34 cellular contexts compared by ENCODE assay signal in the genomic region with DNA sequence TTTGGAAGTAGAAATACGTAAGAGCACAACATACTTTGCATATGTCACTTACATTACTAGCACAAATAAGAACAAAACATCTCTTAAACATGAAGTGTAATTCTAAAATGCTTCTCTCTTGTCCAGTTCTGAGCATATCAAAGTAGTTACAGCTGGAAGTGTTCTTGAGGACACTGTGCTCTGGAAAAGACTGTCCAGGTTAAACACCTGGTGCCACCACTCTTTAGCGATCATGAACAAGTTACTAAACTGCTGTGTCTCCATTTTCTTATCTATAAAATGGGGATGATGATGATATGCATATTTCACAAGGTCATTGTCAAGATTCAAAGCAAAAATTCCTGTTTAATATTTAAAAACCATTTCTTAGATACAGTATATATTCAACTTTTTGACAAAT. TPM values are rescaled to one million over a fixed set of nuclear protein-coding genes. Genes with fewer than 3 reads are reported as not detected.
A peak's percentile ranks its signal among the peaks of the same experiment; 100 is the strongest.
DNase-seq lines count a peak whose midpoint lies in the region; ATAC-seq, FAIRE-seq and TF ChIP-seq lines count a peak whose summit lies in the region.
"Had no signal": no experiment of that assay in that cellular context is flagged by ENCODE, and none has a peak within 500 bp of the region (broad histone marks: within the 10 kb centered on the region; RNA-seq: fewer than 3 reads in every experiment).

No MANE protein-coding gene starts in this region.

- H3K23me2 ChIP-seq in H1 (ENCODE audit: low read depth, low read length), result no peaks in the 10 kb centered on the region

- H4K20me1 ChIP-seq in H1 (replicated peaks in 1 of 2; ENCODE audit: control insufficient read depth in 1 of 2, insufficient read depth in 2 of 2, low read length in 2 of 2), result no peaks in the 10 kb centered on the region
- H4K20me1 ChIP-seq: BLaER1 had no signal

- H3K79me1 ChIP-seq in H1 (ENCODE audit: low read depth, low read length), result no peaks in the 10 kb centered on the region

- no peak overlapping the region for H3K18ac ChIP-seq in H1 (ENCODE audit: extremely low read depth, low read length)

- intact Hi-C loops in psoas muscle (cut with DNase I), result loop anchor here (2.0 to 5.0 kb wide), 3 partner anchors 60 to 100 kb away; no protein-coding TSS in a partner anchor
- intact Hi-C loops in transverse colon (cut with DNase I; ENCODE audit: low total_unique reads), result no loop called here

- H3K9me3 ChIP-seq in H1 (ENCODE audit: insufficient read depth in 2 of 2, low read depth in 1 of 2, low read length in 1 of 2), result peaks cover 7 to 9% of the 10 kb centered on the region in 2 experiments
- H3K9me3 ChIP-seq in psoas muscle, result peaks cover 13% of the 10 kb centered on the region
- peaks cover 0 to 8% (median 2%) of the 10 kb centered on the region in 3 donors for H3K9me3 ChIP-seq in skeletal muscle tissue (ENCODE audit: control insufficient read depth in 3 of 3, low read length in 3 of 3)
- H3K9me3 ChIP-seq in transverse colon, result peaks cover 0 to 5% of the 10 kb centered on the region in 2 donors
- H3K9me3 ChIP-seq: BE2C had no signal

- POLR2A ChIA-PET in H1 (lab: Charles Lee; ENCODE audit: partially characterized antibody), result no interaction called here

- TF ChIP-seq POLR2A in H1 (IDR thresholded peaks at IDR 0.05; ENCODE audit: control extremely low read depth in 1 of 2, low read depth in 2 of 2, low read length in 2 of 2), result no peak
- no peak for TF ChIP-seq POLR2A in transverse colon (IDR thresholded peaks at IDR 0.05)

- H2BK20ac ChIP-seq in H1 (ENCODE audit: low read length), result no peak overlapping the region

- no peak overlapping the region for H3K4me2 ChIP-seq in H1 (ENCODE audit: insufficient read depth in 1 of 2, low read depth in 2 of 2, low read length in 2 of 2)
- H3K4me2 ChIP-seq: BLaER1 had no signal

- H3K56ac ChIP-seq in H1 (replicated peaks; ENCODE audit: insufficient read length, low read depth, low read length), result no peak overlapping the region

- H3K27ac ChIP-seq in H1 (ENCODE audit: low read depth, low read length) (no peak overlapping the region), psoas muscle (peak overlapping the region; percentile 82), skeletal muscle tissue (ENCODE audit: low read depth, low read length) (peak overlapping the region; percentile 75), transverse colon (no peak overlapping the region)
- H3K27ac ChIP-seq: BLaER1 had no signal

- no peak overlapping the region for H4K8ac ChIP-seq in H1 (ENCODE audit: extremely low read depth, insufficient read depth, low read length)

- TF ChIP-seq CTCF in H1 (IDR thresholded peaks at IDR 0.05; ENCODE audit: control extremely low read depth in 1 of 3, insufficient read depth in 1 of 3, low read depth in 1 of 3, low read length in 3 of 3) (no peak), psoas muscle (IDR thresholded peaks at IDR 0.05) (no peak), transverse colon (IDR thresholded peaks at IDR 0.05) (no peak)

- H3K27me3 ChIP-seq in H1 (replicated peaks in 1 of 4; ENCODE audit: control insufficient read depth in 3 of 4, extremely low read depth in 1 of 4, insufficient read depth in 3 of 4, low read length in 3 of 4), result no peaks in the 10 kb centered on the region
- H3K27me3 ChIP-seq in psoas muscle (ENCODE audit: insufficient read depth in 3 of 3, low read length in 2 of 3), result no peaks in the 10 kb centered on the region
- H3K27me3 ChIP-seq in skeletal muscle tissue (ENCODE audit: control insufficient read depth in 3 of 3, insufficient read depth in 3 of 3, low read length in 3 of 3), result no peaks in the 10 kb centered on the region
- H3K27me3 ChIP-seq in transverse colon, result no peaks in the 10 kb centered on the region
- H3K27me3 ChIP-seq: BE2C, BLaER1 had no signal

- peak; percentile 7 for FAIRE-seq in H1 (lab: Jason Lieb, UNC)
- FAIRE-seq in frontal cortex (lab: Jason Lieb, UNC), result peak; percentile 15
- FAIRE-seq: A204.1, GM12878, GM12892, GM18507, GM19239 had no signal

- H3K9ac ChIP-seq in H1 (replicated peaks in 1 of 4; ENCODE audit: extremely low read depth in 1 of 4, low read depth in 3 of 4, low read length in 3 of 4) (no peak overlapping the region), skeletal muscle tissue (ENCODE audit: low read depth in 1 of 3, low read length in 3 of 3) (peak overlapping the region; percentile 46 to 78 (median 69))
- H3K9ac ChIP-seq: BLaER1 had no signal

- in situ Hi-C loops in transverse colon (cut with MboI; ENCODE audit: low pct_ligation_motif_present in 1 of 4, low pct_unique_long_range_greater_than_20kb in 1 of 4, low sequenced_read_pairs in 3 of 4), result no loop called here

- H2BK12ac ChIP-seq in H1 (ENCODE audit: low read depth, low read length), result no peak overlapping the region

- H3K36me3 ChIP-seq in H1 (ENCODE audit: control insufficient read depth in 2 of 4, insufficient read depth in 4 of 4, low read length in 3 of 4) (no peaks in the 10 kb centered on the region; a peak in 2 of 8 replicates), psoas muscle (ENCODE audit: insufficient read depth in 1 of 2, low read depth in 1 of 2) (peaks cover 0 to 6% of the 10 kb centered on the region in 2 donors), skeletal muscle tissue (ENCODE audit: control insufficient read depth in 3 of 3, insufficient read depth in 3 of 3, low read length in 3 of 3) (peaks cover 0 to 5% (median 0%) of the 10 kb centered on the region in 3 donors), transverse colon (no peaks in the 10 kb centered on the region)
- H3K36me3 ChIP-seq: BE2C, BLaER1 had no signal

- no peak overlapping the region for H3K4ac ChIP-seq in H1 (replicated peaks; ENCODE audit: insufficient read length, low read depth, low read length)

- no peak overlapping the region for H2AK5ac ChIP-seq in H1 (ENCODE audit: low read depth, low read length)

- ATAC-seq in psoas muscle (peak; percentile 61 to 86 (median 78)), GM21576 (IDR thresholded peaks at IDR 0.05; ENCODE audit: unreplicated experiment) (no peak), GM18519 (IDR thresholded peaks at IDR 0.05; ENCODE audit: low FRiP score, unreplicated experiment) (no peak)
- ATAC-seq: GM12878 had no signal

- no peak for TF ChIP-seq RAD21 in H1 (IDR thresholded peaks at IDR 0.05 in 1 of 2, conservative IDR thresholded peaks at IDR 0.05 in 1 of 2; ENCODE audit: low read depth in 2 of 2, low read length in 2 of 2)

- H3K4me3 ChIP-seq in H1 (ENCODE audit: extremely low read depth in 1 of 4, insufficient read depth in 2 of 4, low read depth in 3 of 4, low read length in 4 of 4) (no peak overlapping the region), psoas muscle (peak overlapping the region; percentile 63), skeletal muscle tissue (ENCODE audit: low read length in 3 of 3) (peak overlapping the region; percentile 49 to 79 (median 74)), transverse colon (no peak overlapping the region)
- H3K4me3 ChIP-seq: BLaER1, GM12878 had no signal

- no peak overlapping the region for H2BK120ac ChIP-seq in H1 (replicated peaks; ENCODE audit: low read depth, low read length)

- WGBS in H1 (ENCODE audit: extremely low coverage in 1 of 2, insufficient coverage in 1 of 2, insufficient read length in 1 of 2, insufficient replicate concordance in 2 of 2, low coverage in 1 of 2, low lambda C conversion rate in 2 of 2, missing lambda C conversion rate in 1 of 2), 2 experiments, result 95% methylated on average over 2 of the region's 2 CpGs; no CpG with 5 or more reads in 1 of the 2 experiments
- 42 to 67% (median 63%) methylated on average over 2 of the region's 2 CpGs for WGBS in psoas muscle, 3 donors
- 84 to 89% methylated on average over 2 of the region's 2 CpGs for WGBS in transverse colon (ENCODE audit: low coverage in 1 of 2), 2 donors

- no peak overlapping the region for H3K14ac ChIP-seq in H1 (ENCODE audit: insufficient read length)

- H2AFZ ChIP-seq in H1 (ENCODE audit: low read length), result peak overlapping the region; percentile 34; the same call in 1 of the 2 replicates

- H2BK15ac ChIP-seq in H1 (ENCODE audit: low read length), result no peak overlapping the region

- CTCF ChIA-PET in H1 (lab: Charles Lee; ENCODE audit: partially characterized antibody), result no interaction called here

- no peaks in the 10 kb centered on the region for H3K79me2 ChIP-seq in H1 (ENCODE audit: control insufficient read depth in 1 of 2, insufficient read depth in 2 of 2, low read length in 2 of 2)

- H2BK5ac ChIP-seq in H1 (ENCODE audit: low read depth, low read length), result no peak overlapping the region

- no peak overlapping the region for H4K91ac ChIP-seq in H1 (replicated peaks; ENCODE audit: insufficient read length, low read length)

- H3K4me1 ChIP-seq in H1 (replicated peaks in 1 of 4; ENCODE audit: control insufficient read depth in 3 of 4, insufficient read depth in 4 of 4, low read length in 3 of 4) (no peaks in the 10 kb centered on the region; a peak in 1 of 7 replicates), psoas muscle (no peaks in the 10 kb centered on the region), skeletal muscle tissue (ENCODE audit: control insufficient read depth in 3 of 3, insufficient read depth in 3 of 3, low read length in 3 of 3) (no peaks in the 10 kb centered on the region), transverse colon (no peaks in the 10 kb centered on the region)
- H3K4me1 ChIP-seq: BE2C, BLaER1 had no signal

- H4K5ac ChIP-seq in H1 (ENCODE audit: insufficient read length, low read depth, low read length), result no peak overlapping the region

- H3K23ac ChIP-seq in H1 (ENCODE audit: insufficient read length), result no peak overlapping the region

- DNase-seq in H1 (ENCODE audit: low read depth in 1 of 2, low spot score in 2 of 2) (no peak), frontal cortex (ENCODE audit: low spot score in 2 of 2) (no peak), psoas muscle (no peak), transverse colon (no peak), NCI-H128 (lab: John Stamatoyannopoulos, UW; ENCODE audit: unreplicated experiment) (no peak)
- DNase-seq: 8988T; ACHN; BE2C; C1 segment of cervical spinal cord; CD4-positive, alpha-beta memory T cell; CD4-positive, CD25-positive, alpha-beta regulatory T cell; CD8-positive, alpha-beta memory T cell; COR-L47; DMS 273 treated with DMSO at 0.1 percent for 48 hours; DMS153; DMS53; DMS79; DND-41; EL; GDM1 had no signal

- TF ChIP-seq EP300 in H1 (IDR thresholded peaks at IDR 0.05; ENCODE audit: borderline replicate concordance in 1 of 2, low read depth in 2 of 2, low read length in 2 of 2), result no peak
- TF ChIP-seq EP300 in transverse colon (IDR thresholded peaks at IDR 0.05; ENCODE audit: low read depth), result no peak

RNA-seq across cellular contexts. Expression of a gene that starts 0.8 kb away (rescaled TPM):
- 0.38 and 0.47 TPM in 2 replicates for total RNA-seq in H1 (2021; fragmentation: NEBNext Ultra II Directional; extraction: Animal tissue kit (Norgen Biotek cat#: 25700))
- 0.15 TPM in 1 of 2 replicates, not detected in the other for polyA plus RNA-seq in H1 (2011; rRNA removed)
- 0.13 TPM for polyA plus RNA-seq in H1 (2011; cell fraction: cytosol; rRNA removed)
- polyA plus RNA-seq in H1 (2011; cell fraction: nucleus; rRNA removed), result not detected
- 0.37 to 0.41 TPM in 2 of 4 replicates, not detected in the others for polyA plus RNA-seq in H1 (2012, experiment 1 of 2)
- polyA plus RNA-seq in H1 (2012, experiment 2 of 2), result not detected
- polyA plus RNA-seq in H1 (2013, experiment 1 of 2), result 0.63 TPM
- polyA plus RNA-seq in H1 (2013, experiment 2 of 2), result 0.87 TPM
- not detected in 2 replicates for polyA minus RNA-seq in H1 (2011; rRNA and poly(A)+ RNA removed)
- not detected for polyA minus RNA-seq in H1 (2011; cell fraction: cytosol; rRNA and poly(A)+ RNA removed)
- polyA minus RNA-seq in H1 (2011; cell fraction: nucleus; rRNA and poly(A)+ RNA removed), result not detected
- 0.82 TPM for total RNA-seq in frontal cortex
- total RNA-seq in psoas muscle, result 1,000 to 10,000 TPM in 2 of 4 donors, 100 to 1,000 TPM in 2; 714 to 1,417 (median 917) TPM
- polyA plus RNA-seq in psoas muscle, result 1,000 to 10,000 TPM in 2 of 3 donors, 100 to 1,000 TPM in 1; 856 to 1,389 (median 1,075) TPM
- total RNA-seq in skeletal muscle tissue, result 1.0 TPM
- total RNA-seq in transverse colon, result 1 to 10 TPM in 1 of 4 donors, not detected in 3; 2.5 TPM
- total RNA-seq: A673; CD4-positive, alpha-beta memory T cell; CD4-positive, CD25-positive, alpha-beta regulatory T cell; CD8-positive, alpha-beta memory T cell; Daoy; G401; GM12878 had no signal
- polyA plus RNA-seq: AG04450; CD14-positive monocyte; CD4-positive, alpha-beta memory T cell; CD4-positive, CD25-positive, alpha-beta regulatory T cell; CD8-positive, alpha-beta memory T cell; GM12878 had no signal

Comparison
In these comparisons a context has a peak if more than half of its experiments do, and no peak if none do; other contexts are left out.
1. H3K27ac ChIP-seq: peak in psoas muscle (single experiment) and skeletal muscle tissue (single experiment); none in H1 (single experiment) and transverse colon (0 of 4).
2. H3K4me3 ChIP-seq: peak in psoas muscle (single experiment) and skeletal muscle tissue (3 of 3); none in H1 (0 of 4) and transverse colon (0 of 4).
3. H3K9ac ChIP-seq: peak in skeletal muscle tissue (3 of 3); none in H1 (0 of 4).
4. ATAC-seq: peak in psoas muscle (4 of 4); none in GM21576 (single experiment) and GM18519 (single experiment).
5. RNA of a gene that starts 0.8 kb away (total RNA-seq): 714 to 1,417 TPM in psoas muscle; 1.0 TPM in skeletal muscle tissue (single experiment), 0.82 TPM in frontal cortex (single experiment), 0.38 to 0.47 TPM in H1 and 2.5 TPM in transverse colon; every median in the first group is over 100 times any median in the second.